ENCODE assay signal across 8 cellular contexts in genomic region chr1:108199231-108199657, GRCh38. TPM values are rescaled to one million over a fixed set of nuclear protein-coding genes. Genes with fewer than 3 reads are reported as not detected.
DNase-seq lines count a peak whose midpoint lies in the region; ATAC-seq and TF ChIP-seq lines count a peak whose summit lies in the region.

No MANE protein-coding gene starts in this region.

- peak; percentile 48 for DNase-seq in A172 (ENCODE audit: low spot score)
- peak; percentile 30 for DNase-seq in H4 (ENCODE audit: low spot score)
- peak; percentile 70 for DNase-seq in RKO (ENCODE audit: low spot score)
- no peak for DNase-seq in lung (ENCODE audit: low spot score)
- DNase-seq in upper lobe of left lung: no peak
- no peak for DNase-seq in stimulated activated CD4-positive, alpha-beta T cell treated with anti-CD3 and anti-CD28 coated beads, Interleukin-12 subunit alpha, Interleukin-12 subunit beta, amount 100 ng/mL, for 4 hours

- no peaks in the 10 kb centered on the region for H3K9me3 ChIP-seq in ectodermal cell (ENCODE audit: control insufficient read depth, low read length)
- H3K9me3 ChIP-seq in lung (ENCODE audit: control insufficient read depth in 2 of 2, insufficient read depth in 1 of 2, low read length in 1 of 2): no peaks in the 10 kb centered on the region
- H3K9me3 ChIP-seq in upper lobe of left lung: no peaks in the 10 kb centered on the region

- ATAC-seq in lung (ENCODE audit: insufficient read depth, low FRiP score) (no peak), upper lobe of left lung (ENCODE audit: low FRiP score in 2 of 2) (peak in 1 of 2 donors; percentile 37), HG02798 (IDR thresholded peaks at IDR 0.05; ENCODE audit: poor library complexity, unreplicated experiment) (no peak)

- TF ChIP-seq POLR2A in upper lobe of left lung (IDR thresholded peaks at IDR 0.05): no peak

- H3K4me1 ChIP-seq in ectodermal cell (ENCODE audit: control insufficient read depth, insufficient read depth, low read length) (no peaks in the 10 kb centered on the region), lung (ENCODE audit: control insufficient read depth in 2 of 2, insufficient read depth in 2 of 2, low read length in 2 of 2) (peaks cover 0 to 23% of the 10 kb centered on the region in 2 donors), upper lobe of left lung (peaks cover 16 to 37% (median 27%) of the 10 kb centered on the region in 4 donors)

- peak overlapping the region; percentile 94 for H3K4me3 ChIP-seq in ectodermal cell (ENCODE audit: insufficient read depth, low read depth, low read length)
- peak overlapping the region; percentile 99 for H3K4me3 ChIP-seq in lung
- H3K4me3 ChIP-seq in upper lobe of left lung: peak overlapping the region; percentile 40 to 98 (median 92)

- TF ChIP-seq CTCF in lung (IDR thresholded peaks at IDR 0.05; ENCODE audit: control extremely low read depth, extremely low read depth): no peak
- TF ChIP-seq CTCF in upper lobe of left lung (IDR thresholded peaks at IDR 0.05): peak in 1 of 6 experiments; percentile 10

- no peaks in the 10 kb centered on the region for H3K27me3 ChIP-seq in ectodermal cell (ENCODE audit: control insufficient read depth, insufficient read depth, low read length, poor library complexity, severe bottlenecking)
- H3K27me3 ChIP-seq in lung (ENCODE audit: control insufficient read depth, insufficient read depth): no peaks in the 10 kb centered on the region
- H3K27me3 ChIP-seq in upper lobe of left lung: no peaks in the 10 kb centered on the region

- 4 to 5% methylated on average over 9 of the region's 9 CpGs for WGBS in ectodermal cell, 2 experiments
- 2 to 3% methylated on average over 9 of the region's 9 CpGs for WGBS in lung, 2 donors
- WGBS in upper lobe of left lung, 2 donors: 4% methylated on average over 9 of the region's 9 CpGs

- peak in 1 of 4 donors; percentile 8 for TF ChIP-seq EP300 in upper lobe of left lung (IDR thresholded peaks at IDR 0.05)

- peak overlapping the region; percentile 60 for H3K27ac ChIP-seq in ectodermal cell (ENCODE audit: insufficient read depth, low read depth, low read length, poor library complexity, severe bottlenecking)
- peak overlapping the region; percentile 86 to 95 for H3K27ac ChIP-seq in lung (ENCODE audit: low read depth in 1 of 2, low read length in 1 of 2)
- H3K27ac ChIP-seq in upper lobe of left lung: peak overlapping the region; percentile 90 to 98 (median 93)

- H3K36me3 ChIP-seq in ectodermal cell (ENCODE audit: control insufficient read depth, insufficient read depth, low read length) (peaks cover 7% of the 10 kb centered on the region), lung (ENCODE audit: control insufficient read depth in 2 of 2, insufficient read depth in 2 of 2, low read length in 2 of 2) (peaks cover 5% of the 10 kb centered on the region in 2 donors), upper lobe of left lung (peaks cover 0 to 10% (median 7%) of the 10 kb centered on the region in 4 donors)

RNA-seq across cellular contexts. Expression of gene SLC25A24, which starts 0.9 kb away (rescaled TPM):
- total RNA-seq in A172 (2014; rRNA removed; shearing (Covaris generic)): 77.7 and 90.1 TPM in 2 replicates
- total RNA-seq in H4 (2014; rRNA removed; shearing (Covaris generic)): 28.7 and 32.2 TPM in 2 replicates
- 46.2 TPM for polyA plus RNA-seq in ectodermal cell (2013, experiment 1 of 4)
- polyA plus RNA-seq in ectodermal cell (2013, experiment 2 of 4): 52.5 TPM
- 34.8 TPM for polyA plus RNA-seq in ectodermal cell (2013, experiment 3 of 4)
- 40.0 TPM for polyA plus RNA-seq in ectodermal cell (2013, experiment 4 of 4)
- total RNA-seq in lung (10 to 100 TPM; 44.0 to 73.2 TPM), upper lobe of left lung (10 to 100 TPM; 28.6 to 96.7 (median 42.5) TPM)
- 10 to 100 TPM; 17.9 to 32.4 TPM for polyA plus RNA-seq in lung

RNA-seq across cellular contexts. Expression of gene NBPF4, which starts 44.6 kb away (rescaled TPM):
- total RNA-seq in A172 (2014; rRNA removed; shearing (Covaris generic)): not detected in 2 replicates
- not detected in 2 replicates for total RNA-seq in H4 (2014; rRNA removed; shearing (Covaris generic))
- not detected for polyA plus RNA-seq in ectodermal cell (2013, experiment 1 of 4)
- polyA plus RNA-seq in ectodermal cell (2013, experiment 2 of 4): not detected
- not detected for polyA plus RNA-seq in ectodermal cell (2013, experiment 3 of 4)
- polyA plus RNA-seq in ectodermal cell (2013, experiment 4 of 4): not detected
- total RNA-seq in lung (not detected), upper lobe of left lung (not detected)
- under 1 TPM in 1 of 2 donors, not detected in 1; 0.01 TPM for polyA plus RNA-seq in lung

Comparison
In these comparisons a context has a peak if more than half of its experiments do, and no peak if none do; other contexts are left out.
1. DNase-seq: peak in A172 (single experiment), H4 (single experiment) and RKO (single experiment); none in lung (single experiment), upper lobe of left lung (0 of 2) and stimulated activated CD4-positive, alpha-beta T cell treated with anti-CD3 and anti-CD28 coated beads, Interleukin-12 subunit alpha, Interleukin-12 subunit beta, amount 100 ng/mL, for 4 hours (single experiment).
2. Peak in every context shown above with its lines, with median percentiles within 50 percentile points of each other: H3K27ac ChIP-seq and H3K4me3 ChIP-seq.